Comparison of ENCODE assay signal across 1 cellular context in the genomic region with DNA sequence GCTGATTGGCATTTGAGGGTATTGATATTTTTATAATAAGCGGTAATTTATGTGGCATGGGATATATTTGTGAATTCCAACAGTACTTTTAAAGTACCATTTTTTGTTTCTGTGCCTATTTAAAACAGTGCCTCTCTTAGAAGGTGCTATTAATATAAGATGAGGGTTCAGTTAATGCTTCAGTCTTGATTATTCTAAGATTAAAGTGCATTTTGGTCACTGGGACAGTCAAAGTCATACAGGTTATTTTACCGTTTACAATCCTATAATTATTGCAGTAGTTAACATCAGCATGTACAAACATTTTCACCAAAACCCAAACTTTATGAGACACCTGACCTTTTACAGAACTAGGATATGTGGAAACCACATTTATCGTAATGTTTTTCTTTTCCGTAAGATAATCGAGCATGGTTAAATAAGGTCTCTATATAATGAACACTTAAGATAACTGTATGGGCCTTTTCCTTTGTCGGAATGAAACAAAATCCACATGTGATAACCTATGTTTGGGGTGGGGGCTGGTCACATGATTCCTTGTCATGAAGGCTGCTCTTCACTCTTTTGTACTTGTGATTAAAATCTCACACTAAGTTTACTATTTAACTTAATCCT.
TF ChIP-seq lines count a peak whose summit lies in the region.

No MANE protein-coding gene starts in this region.

TF ChIP-seq in HepG2, 621 proteins besides CTCF, POLR2A, EP300 and RAD21 (continued from another document):
- TF ChIP-seq, protein P1, sequence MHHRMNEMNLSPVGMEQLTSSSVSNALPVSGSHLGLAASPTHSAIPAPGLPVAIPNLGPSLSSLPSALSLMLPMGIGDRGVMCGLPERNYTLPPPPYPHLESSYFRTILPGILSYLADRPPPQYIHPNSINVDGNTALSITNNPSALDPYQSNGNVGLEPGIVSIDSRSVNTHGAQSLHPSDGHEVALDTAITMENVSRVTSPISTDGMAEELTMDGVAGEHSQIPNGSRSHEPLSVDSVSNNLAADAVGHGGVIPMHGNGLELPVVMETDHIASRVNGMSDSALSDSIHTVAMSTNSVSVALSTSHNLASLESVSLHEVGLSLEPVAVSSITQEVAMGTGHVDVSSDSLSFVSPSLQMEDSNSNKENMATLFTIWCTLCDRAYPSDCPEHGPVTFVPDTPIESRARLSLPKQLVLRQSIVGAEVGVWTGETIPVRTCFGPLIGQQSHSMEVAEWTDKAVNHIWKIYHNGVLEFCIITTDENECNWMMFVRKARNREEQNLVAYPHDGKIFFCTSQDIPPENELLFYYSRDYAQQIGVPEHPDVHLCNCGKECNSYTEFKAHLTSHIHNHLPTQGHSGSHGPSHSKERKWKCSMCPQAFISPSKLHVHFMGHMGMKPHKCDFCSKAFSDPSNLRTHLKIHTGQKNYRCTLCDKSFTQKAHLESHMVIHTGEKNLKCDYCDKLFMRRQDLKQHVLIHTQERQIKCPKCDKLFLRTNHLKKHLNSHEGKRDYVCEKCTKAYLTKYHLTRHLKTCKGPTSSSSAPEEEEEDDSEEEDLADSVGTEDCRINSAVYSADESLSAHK (CRISPR knock-in tag; IDR thresholded peaks at IDR 0.05; ENCODE audit: borderline replicate concordance): no peak
- TF ChIP-seq YEATS2 (CRISPR knock-in tag; IDR thresholded peaks at IDR 0.05; ENCODE audit: borderline replicate concordance): no peak
